9 cellular contexts compared by ENCODE assay signal in genomic region chr11:128582496-128583366, GRCh38. TPM values are rescaled to one million over a fixed set of nuclear protein-coding genes. Genes with fewer than 3 reads are reported as not detected.
DNase-seq lines count a peak whose midpoint lies in the region; ATAC-seq and TF ChIP-seq lines count a peak whose summit lies in the region.
"Had no signal": no experiment of that assay in that cellular context is flagged by ENCODE, and none has a peak within 500 bp of the region (broad histone marks: within the 10 kb centered on the region; RNA-seq: fewer than 3 reads in every experiment).

No MANE protein-coding gene starts in this region.

- WGBS in esophagus muscularis mucosa, result 47% methylated on average over 8 of the region's 8 CpGs

- peak; percentile 61 for ATAC-seq in naive thymus-derived CD4-positive, alpha-beta T cell
- ATAC-seq in HG02840 (IDR thresholded peaks at IDR 0.05; ENCODE audit: low FRiP score, unreplicated experiment), result no peak

- DNase-seq in DMS 273 (lab: John Stamatoyannopoulos, UW; ENCODE audit: unreplicated experiment), result peak; percentile 72
- peak; percentile 55 for DNase-seq in MV-4-11 (lab: John Stamatoyannopoulos, UW)
- DNase-seq in dedifferentiated amniotic fluid mesenchymal stem cell (ENCODE audit: extremely low spot score), result peak; percentile 93
- DNase-seq in naive thymus-derived CD4-positive, alpha-beta T cell, result no peak
- no peak for DNase-seq in esophagus muscularis mucosa (ENCODE audit: extremely low spot score)
- no peak for DNase-seq in HuH-7 (ENCODE audit: low spot score)
- no peak for DNase-seq in NCI-H187 (lab: John Stamatoyannopoulos, UW)

- intact Hi-C loops in naive thymus-derived CD4-positive, alpha-beta T cell (cut with micrococcal nuclease), result loop anchor here in 1 of 2 donors (2.0 kb wide), 2 partner anchors 20 to 42 kb away; no protein-coding TSS in a partner anchor
- intact Hi-C loops in esophagus muscularis mucosa (cut with DNase I), result no loop called here

- no peak overlapping the region for H3K4me3 ChIP-seq in naive thymus-derived CD4-positive, alpha-beta T cell (ENCODE audit: low read length)
- no peak overlapping the region for H3K4me3 ChIP-seq in esophagus muscularis mucosa

- no peak for TF ChIP-seq POLR2A in esophagus muscularis mucosa (IDR thresholded peaks at IDR 0.05; ENCODE audit: low read depth)

- H3K4me3 Mint-ChIP-seq in naive thymus-derived CD4-positive, alpha-beta T cell, result peak overlapping the region; percentile 15 to 78 (median 70)
- H3K4me3 Mint-ChIP-seq: brain had no signal

- peaks cover 40 to 67% (median 56%) of the 10 kb centered on the region in 7 donors for H3K4me1 Mint-ChIP-seq in naive thymus-derived CD4-positive, alpha-beta T cell

- CTCF ChIA-PET in naive thymus-derived CD4-positive, alpha-beta T cell (lab: Charles Lee), result interaction anchor here (0.7 to 1.5 kb wide), 2 partner anchors 28 to 431 kb away, joined by 3 to 4 read pairs; no protein-coding TSS in a partner anchor

- peaks cover 0 to 4% (median 0%) of the 10 kb centered on the region in 5 donors for H3K36me3 Mint-ChIP-seq in naive thymus-derived CD4-positive, alpha-beta T cell
- H3K36me3 Mint-ChIP-seq: brain had no signal

- peak overlapping the region in 7 of 9 donors; percentile 38 to 93 (median 63) for H3K27ac Mint-ChIP-seq in naive thymus-derived CD4-positive, alpha-beta T cell

- TF ChIP-seq EP300 in esophagus muscularis mucosa (IDR thresholded peaks at IDR 0.05), result no peak

- peaks cover 0 to 6% of the 10 kb centered on the region in 2 donors for H3K4me1 ChIP-seq in naive thymus-derived CD4-positive, alpha-beta T cell (ENCODE audit: control insufficient read depth in 2 of 2, insufficient read depth in 2 of 2, low read length in 2 of 2)
- H3K4me1 ChIP-seq in esophagus muscularis mucosa, result peaks cover 0 to 14% (median 4%) of the 10 kb centered on the region in 4 donors

- H3K27me3 ChIP-seq in naive thymus-derived CD4-positive, alpha-beta T cell (ENCODE audit: control insufficient read depth in 2 of 2, insufficient read depth in 2 of 2, low read length in 2 of 2), result no peaks in the 10 kb centered on the region
- peaks cover 0 to 8% (median 0%) of the 10 kb centered on the region in 4 donors for H3K27me3 ChIP-seq in esophagus muscularis mucosa

- no peaks in the 10 kb centered on the region for H3K9me3 ChIP-seq in naive thymus-derived CD4-positive, alpha-beta T cell (ENCODE audit: control insufficient read depth in 2 of 3, low read length in 3 of 3)
- H3K9me3 ChIP-seq in esophagus muscularis mucosa, result no peaks in the 10 kb centered on the region

- no peaks in the 10 kb centered on the region for H3K9me3 Mint-ChIP-seq in naive thymus-derived CD4-positive, alpha-beta T cell
- H3K9me3 Mint-ChIP-seq: brain had no signal

- TF ChIP-seq CTCF in esophagus muscularis mucosa (IDR thresholded peaks at IDR 0.05), result no peak

- POLR2A ChIA-PET in naive thymus-derived CD4-positive, alpha-beta T cell (lab: Charles Lee), result interaction anchor here (0.9 to 1.9 kb wide), 4 partner anchors 21 to 63 kb away, joined by 3 to 5 read pairs (median 5); no protein-coding TSS in a partner anchor

- H3K27ac ChIP-seq in naive thymus-derived CD4-positive, alpha-beta T cell (ENCODE audit: low read depth, low read length), result no peak overlapping the region
- no peak overlapping the region for H3K27ac ChIP-seq in esophagus muscularis mucosa (replicated peaks in 1 of 4)

- H3K36me3 ChIP-seq in naive thymus-derived CD4-positive, alpha-beta T cell (ENCODE audit: control insufficient read depth in 2 of 3, insufficient read depth in 3 of 3, low read length in 3 of 3), result no peaks in the 10 kb centered on the region
- H3K36me3 ChIP-seq in esophagus muscularis mucosa, result no peaks in the 10 kb centered on the region

- peaks cover 0 to 21% (median 0%) of the 10 kb centered on the region in 5 donors for H3K27me3 Mint-ChIP-seq in naive thymus-derived CD4-positive, alpha-beta T cell

RNA-seq across cellular contexts. Expression of gene ETS1, which starts 4.6 kb away (rescaled TPM):
- total RNA-seq in naive thymus-derived CD4-positive, alpha-beta T cell, result 100 to 1,000 TPM; 659 to 871 (median 773) TPM
- 100 to 1,000 TPM; 514 to 634 TPM for polyA plus RNA-seq in naive thymus-derived CD4-positive, alpha-beta T cell
- total RNA-seq in esophagus muscularis mucosa, result 10 to 100 TPM; 39.5 to 74.4 (median 59.7) TPM

Comparison
In these comparisons a context has a peak if more than half of its experiments do, and no peak if none do; other contexts are left out.
1. DNase-seq: peak in DMS 273 (single experiment), MV-4-11 (single experiment) and dedifferentiated amniotic fluid mesenchymal stem cell (single experiment); none in naive thymus-derived CD4-positive, alpha-beta T cell (0 of 9), esophagus muscularis mucosa (single experiment), HuH-7 (single experiment) and NCI-H187 (0 of 2).
2. RNA of gene ETS1, which starts 4.6 kb away (total RNA-seq): 659 to 871 TPM in naive thymus-derived CD4-positive, alpha-beta T cell; 39.5 to 74.4 TPM in esophagus muscularis mucosa; every median in the first group is over 4 times any median in the second.